ENCODE assay signal across 1 cellular context in genomic region chr1:225466848-225467192, GRCh38.
TF ChIP-seq lines count a peak whose summit lies in the region.

No MANE protein-coding gene starts in this region.

TF ChIP-seq in SK-N-SH treated with all-trans-retinoic acid at 6 μM for 48 hours, 23 proteins besides CTCF, POLR2A, EP300 and RAD21 (continued from another document):
- no peak for TF ChIP-seq PATZ1 (CRISPR knock-in tag; IDR thresholded peaks at IDR 0.05; ENCODE audit: borderline replicate concordance)
- TF ChIP-seq ZNF565 (CRISPR knock-in tag; conservative IDR thresholded peaks at IDR 0.05; ENCODE audit: low read depth), result no peak
- TF ChIP-seq ZNF70 (CRISPR knock-in tag; IDR thresholded peaks at IDR 0.05), result no peak
- no peak for TF ChIP-seq CREB5 (CRISPR knock-in tag; IDR thresholded peaks at IDR 0.05; ENCODE audit: low read depth)
- no peak for TF ChIP-seq ZFP3 (CRISPR knock-in tag; IDR thresholded peaks at IDR 0.05)
- TF ChIP-seq ESRRG (CRISPR knock-in tag; IDR thresholded peaks at IDR 0.05), result no peak
